ENCODE assay signal across 8 cellular contexts in the genomic region with DNA sequence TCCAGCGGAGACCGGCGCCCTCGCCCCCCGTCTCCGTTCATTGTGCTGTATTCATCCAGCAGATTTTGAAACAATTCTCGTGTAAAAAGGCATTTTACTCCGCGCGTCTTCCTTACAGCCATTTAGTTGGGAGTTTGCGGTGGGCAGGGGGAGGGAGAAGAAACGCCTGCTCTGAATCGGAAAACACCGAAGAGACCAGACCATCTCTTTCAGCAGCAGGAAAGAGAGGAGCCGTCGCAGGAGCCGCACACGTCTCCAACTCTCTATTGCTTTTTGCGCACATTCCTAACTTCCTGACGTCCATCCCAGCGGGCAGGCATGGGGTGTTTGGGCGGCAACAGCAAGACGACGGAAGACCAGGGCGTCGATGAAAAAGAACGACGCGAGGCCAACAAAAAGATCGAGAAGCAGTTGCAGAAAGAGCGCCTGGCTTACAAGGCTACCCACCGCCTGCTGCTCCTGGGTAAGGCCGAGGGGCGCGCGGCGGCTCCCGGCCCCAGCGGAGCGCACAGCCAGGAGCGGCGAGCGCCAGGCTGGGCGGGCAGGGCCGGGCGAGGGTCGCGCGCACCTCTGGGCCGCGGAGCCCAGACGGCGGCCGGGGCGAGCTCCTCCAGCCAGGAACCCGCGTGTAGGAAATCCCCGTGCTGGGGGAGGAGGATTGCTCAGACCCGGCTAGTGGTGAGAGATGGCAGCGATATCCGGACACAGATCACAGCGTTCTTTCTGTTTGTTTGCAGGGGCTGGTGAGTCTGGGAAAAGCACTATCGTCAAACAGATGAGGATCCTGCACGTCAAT.
DNase-seq lines count a peak whose midpoint lies in the region; ATAC-seq lines count a peak whose summit lies in the region.

No MANE protein-coding gene starts in this region.

- H3K36me3 Mint-ChIP-seq in naive thymus-derived CD4-positive, alpha-beta T cell: peaks cover 0 to 7% (median 0%) of the 10 kb centered on the region in 5 donors

- H3K27me3 Mint-ChIP-seq in naive thymus-derived CD4-positive, alpha-beta T cell: peaks cover 44 to 68% (median 61%) of the 10 kb centered on the region in 5 donors

- H3K4me1 ChIP-seq in naive thymus-derived CD4-positive, alpha-beta T cell (ENCODE audit: control insufficient read depth in 2 of 2, insufficient read depth in 2 of 2, low read length in 2 of 2): no peaks in the 10 kb centered on the region

- POLR2A ChIA-PET in naive thymus-derived CD4-positive, alpha-beta T cell (lab: Charles Lee): no interaction called here

- H3K9me3 ChIP-seq in naive thymus-derived CD4-positive, alpha-beta T cell (ENCODE audit: control insufficient read depth in 2 of 3, low read length in 3 of 3): no peaks in the 10 kb centered on the region

- peak; percentile 53 for ATAC-seq in naive thymus-derived CD4-positive, alpha-beta T cell
- ATAC-seq in HG02973 (IDR thresholded peaks at IDR 0.05; ENCODE audit: unreplicated experiment) (no peak), HG03521 (IDR thresholded peaks at IDR 0.05; ENCODE audit: unreplicated experiment) (no peak)

- H3K4me3 ChIP-seq in naive thymus-derived CD4-positive, alpha-beta T cell (ENCODE audit: low read length): no peak overlapping the region

- peak overlapping the region in 1 of 9 donors; percentile 35 for H3K27ac Mint-ChIP-seq in naive thymus-derived CD4-positive, alpha-beta T cell

- intact Hi-C loops in naive thymus-derived CD4-positive, alpha-beta T cell (cut with micrococcal nuclease): no loop called here

- no peak overlapping the region for H3K27ac ChIP-seq in naive thymus-derived CD4-positive, alpha-beta T cell (ENCODE audit: low read depth, low read length)

- H3K36me3 ChIP-seq in naive thymus-derived CD4-positive, alpha-beta T cell (ENCODE audit: control insufficient read depth in 2 of 3, insufficient read depth in 3 of 3, low read length in 3 of 3): no peaks in the 10 kb centered on the region

- H3K4me3 Mint-ChIP-seq in naive thymus-derived CD4-positive, alpha-beta T cell: peak overlapping the region in 9 of 10 donors; percentile 54 to 82 (median 75)

- CTCF ChIA-PET in naive thymus-derived CD4-positive, alpha-beta T cell (lab: Charles Lee): no interaction called here

- peaks cover 6 to 21% (median 14%) of the 10 kb centered on the region in 7 donors for H3K4me1 Mint-ChIP-seq in naive thymus-derived CD4-positive, alpha-beta T cell

- H3K9me3 Mint-ChIP-seq in naive thymus-derived CD4-positive, alpha-beta T cell: no peaks in the 10 kb centered on the region

- peak; percentile 38 for DNase-seq in COLO668 (lab: John Stamatoyannopoulos, UW; ENCODE audit: unreplicated experiment)
- peak; percentile 44 for DNase-seq in NCI-H1105 treated with DMSO at 0.1 percent for 48 hours (lab: John Stamatoyannopoulos, UW)
- peak; percentile 65 for DNase-seq in ecto neural progenitor cell (ENCODE audit: low spot score)
- DNase-seq in naive thymus-derived CD4-positive, alpha-beta T cell: no peak
- no peak for DNase-seq in SK-N-DZ (ENCODE audit: low spot score)
- no peak for DNase-seq in stimulated activated CD4-positive, alpha-beta T cell treated with anti-CD3 and anti-CD28 coated beads, Interleukin-4, amount 100 ng/mL, for 4 hours

- H3K27me3 ChIP-seq in naive thymus-derived CD4-positive, alpha-beta T cell (ENCODE audit: control insufficient read depth in 2 of 2, insufficient read depth in 2 of 2, low read length in 2 of 2): peaks cover 0 to 4% of the 10 kb centered on the region in 2 donors

Comparison
In these comparisons a context has a peak if more than half of its experiments do, and no peak if none do; other contexts are left out.
1. DNase-seq: peak in COLO668 (single experiment), NCI-H1105 treated with DMSO at 0.1 percent for 48 hours (single experiment) and ecto neural progenitor cell (single experiment); none in naive thymus-derived CD4-positive, alpha-beta T cell (0 of 9), SK-N-DZ (single experiment) and stimulated activated CD4-positive, alpha-beta T cell treated with anti-CD3 and anti-CD28 coated beads, Interleukin-4, amount 100 ng/mL, for 4 hours (0 of 2).